Comparison of ENCODE assay signal across 19 cellular contexts in genomic region chr1:4515727-4516289, GRCh38.
A peak's percentile ranks its signal among the peaks of the same experiment; 100 is the strongest.
DNase-seq lines count a peak whose midpoint lies in the region; ATAC-seq, FAIRE-seq and TF ChIP-seq lines count a peak whose summit lies in the region.
"Had no signal": no experiment of that assay in that cellular context is flagged by ENCODE, and none has a peak within 500 bp of the region (broad histone marks: within the 10 kb centered on the region; RNA-seq: fewer than 3 reads in every experiment).

No MANE protein-coding gene starts in this region.

- H3K9ac ChIP-seq in astrocyte (ENCODE audit: low read length): no peak overlapping the region
- H3K9ac ChIP-seq: GM23248 had no signal

- DNase-seq in Right ventricle myocardium superior: no peak
- DNase-seq in right cardiac atrium: no peak
- DNase-seq in astrocyte (ENCODE audit: low read depth): no peak
- peak; percentile 72 for DNase-seq in mesenteric fat pad (ENCODE audit: low spot score)
- DNase-seq in uterus: peak; percentile 22 to 46
- no peak for DNase-seq in activated CD4-positive, alpha-beta T cell treated with anti-CD3 and anti-CD28 coated beads for 4 hours
- DNase-seq in HTR-8/SVneo (ENCODE audit: insufficient read length, low spot score): no peak
- DNase-seq: CD8-positive, alpha-beta T cell; COR-L47; DMS153; DMS79 treated with DMSO at 0.1 percent for 48 hours; EL; GM23248; H7 had no signal

- H3K9me3 ChIP-seq in right cardiac atrium (ENCODE audit: control insufficient read depth, low read length): no peaks in the 10 kb centered on the region
- peaks cover 8% of the 10 kb centered on the region for H3K9me3 ChIP-seq in astrocyte (ENCODE audit: insufficient read depth, low read depth, low read length)
- no peaks in the 10 kb centered on the region for H3K9me3 ChIP-seq in uterus

- H3K36me3 ChIP-seq in astrocyte (ENCODE audit: insufficient read depth, low read length): no peaks in the 10 kb centered on the region
- no peaks in the 10 kb centered on the region for H3K36me3 ChIP-seq in uterus

- H3K4me1 ChIP-seq in right cardiac atrium (ENCODE audit: control insufficient read depth, insufficient read depth, low read length) (no peaks in the 10 kb centered on the region), astrocyte (ENCODE audit: insufficient read depth, low read length) (no peaks in the 10 kb centered on the region), uterus (no peaks in the 10 kb centered on the region)

- no peak for TF ChIP-seq CTCF in astrocyte (IDR thresholded peaks at IDR 0.05; ENCODE audit: insufficient read depth, low read depth, low read length)
- TF ChIP-seq CTCF in uterus (IDR thresholded peaks at IDR 0.05): no peak

- no peak overlapping the region for H3K4me3 Mint-ChIP-seq in astrocyte (ENCODE audit: unreplicated experiment)
- H3K4me3 Mint-ChIP-seq: CD14-positive monocyte; CD8-positive, alpha-beta T cell had no signal

- no peak overlapping the region for H3K4me3 ChIP-seq in right cardiac atrium (ENCODE audit: low read length)
- H3K4me3 ChIP-seq in astrocyte (ENCODE audit: insufficient read depth, low read depth, low read length): no peak overlapping the region
- H3K4me3 ChIP-seq in uterus: no peak overlapping the region
- H3K4me3 ChIP-seq: GM23248 had no signal

- 58% methylated on average over 15 of the region's 15 CpGs for WGBS in right cardiac atrium

- H3K36me3 Mint-ChIP-seq in astrocyte (ENCODE audit: low read depth, unreplicated experiment): no peaks in the 10 kb centered on the region
- H3K36me3 Mint-ChIP-seq: CD14-positive monocyte; CD8-positive, alpha-beta T cell had no signal

- H3K27ac ChIP-seq in right cardiac atrium (ENCODE audit: low read length) (no peak overlapping the region), astrocyte (ENCODE audit: low read depth, low read length) (no peak overlapping the region), uterus (no peak overlapping the region)
- H3K27ac ChIP-seq: 22Rv1, GM23248 had no signal

- H2AFZ ChIP-seq in astrocyte (ENCODE audit: low read depth, low read length): no peak overlapping the region
- H2AFZ ChIP-seq: GM23248 had no signal

- intact Hi-C loops in Right ventricle myocardium superior (cut with DNase I): no loop called here
- intact Hi-C loops in right cardiac atrium (cut with DNase I): no loop called here
- intact Hi-C loops in uterus (cut with DNase I; ENCODE audit: low total_unique reads): no loop called here

- H3K27me3 ChIP-seq in right cardiac atrium (ENCODE audit: control insufficient read depth, insufficient read depth) (no peaks in the 10 kb centered on the region), astrocyte (ENCODE audit: insufficient read depth, low read length) (no peaks in the 10 kb centered on the region), uterus (no peaks in the 10 kb centered on the region)

- FAIRE-seq in astrocyte (lab: Jason Lieb, UNC) (no peak), HTR-8/SVneo (lab: Jason Lieb, UNC) (no peak)
- FAIRE-seq: D721Med, G401.6, GM12891 had no signal

- peak; percentile 23 for ATAC-seq in Right ventricle myocardium superior (ENCODE audit: poor library complexity)
- ATAC-seq in right cardiac atrium: no peak
- ATAC-seq: CD8-positive, alpha-beta T cell had no signal

- no peaks in the 10 kb centered on the region for H4K20me1 ChIP-seq in astrocyte (ENCODE audit: insufficient read depth, low read length)

- H3K4me2 ChIP-seq in astrocyte (ENCODE audit: low read length): no peak overlapping the region

- no peaks in the 10 kb centered on the region for H3K79me2 ChIP-seq in astrocyte (ENCODE audit: insufficient read depth, low read length)

- peak overlapping the region; percentile 14 for H3K27ac Mint-ChIP-seq in astrocyte (ENCODE audit: unreplicated experiment)
- H3K27ac Mint-ChIP-seq: CD8-positive, alpha-beta T cell had no signal

- no peak for TF ChIP-seq POLR2A in uterus (IDR thresholded peaks at IDR 0.05)

- H3K9me3 Mint-ChIP-seq in astrocyte (ENCODE audit: unreplicated experiment): peaks cover 20% of the 10 kb centered on the region
- H3K9me3 Mint-ChIP-seq: CD8-positive, alpha-beta T cell had no signal

- peaks cover 8% of the 10 kb centered on the region for H3K27me3 Mint-ChIP-seq in astrocyte (ENCODE audit: low read depth, unreplicated experiment)

- H3K4me1 Mint-ChIP-seq in astrocyte (ENCODE audit: low read depth, unreplicated experiment): no peaks in the 10 kb centered on the region
- H3K4me1 Mint-ChIP-seq: CD14-positive monocyte had no signal

Comparison
In these comparisons a context has a peak if more than half of its experiments do, and no peak if none do; other contexts are left out.
1. DNase-seq: peak in mesenteric fat pad (single experiment) and uterus (2 of 2); none in Right ventricle myocardium superior (single experiment), right cardiac atrium (0 of 3), astrocyte (single experiment), activated CD4-positive, alpha-beta T cell treated with anti-CD3 and anti-CD28 coated beads for 4 hours (0 of 2) and HTR-8/SVneo (single experiment).